ENCODE assay signal across 10 cellular contexts in genomic region chr7:130292682-130293257, GRCh38. TPM values are rescaled to one million over a fixed set of nuclear protein-coding genes. Genes with fewer than 3 reads are reported as not detected.
A peak's percentile ranks its signal among the peaks of the same experiment; 100 is the strongest.
DNase-seq lines count a peak whose midpoint lies in the region; FAIRE-seq and TF ChIP-seq lines count a peak whose summit lies in the region.
"Had no signal": no experiment of that assay in that cellular context is flagged by ENCODE, and none has a peak within 500 bp of the region (broad histone marks: within the 10 kb centered on the region; RNA-seq: fewer than 3 reads in every experiment).

Gene CPA4, plus strand, starts transcription at chr7:130293161. Its CDS starts 20 bp downstream, at chr7:130293181.

- H3K79me2 ChIP-seq in OCI-LY7 (ENCODE audit: insufficient read depth, low read depth, low read length) = no peaks in the 10 kb centered on the region

- TF ChIP-seq CTCF in fibroblast of mammary gland (conservative IDR thresholded peaks at IDR 0.05; ENCODE audit: control insufficient read depth, insufficient read depth, low read depth, low read length) (no peak), OCI-LY7 (conservative IDR thresholded peaks at IDR 0.05; ENCODE audit: low read length) (no peak)

- no peaks in the 10 kb centered on the region for H4K20me1 ChIP-seq in OCI-LY7 (ENCODE audit: insufficient read depth, low read length)

- H3K9me3 ChIP-seq in OCI-LY7 (ENCODE audit: low read length) (no peaks in the 10 kb centered on the region), small intestine (ENCODE audit: control insufficient read depth, low read depth) (no peaks in the 10 kb centered on the region)
- H3K9me3 ChIP-seq: prostate gland had no signal

- no peaks in the 10 kb centered on the region for H3K4me1 ChIP-seq in OCI-LY7 (ENCODE audit: insufficient read depth, low read length, poor library complexity, severe bottlenecking)
- H3K4me1 ChIP-seq in small intestine (ENCODE audit: control insufficient read depth in 2 of 2, insufficient read depth in 1 of 2, low read depth in 1 of 2, low read length in 1 of 2) = no peaks in the 10 kb centered on the region
- H3K4me1 ChIP-seq: prostate gland had no signal

- FAIRE-seq in small intestine (lab: Jason Lieb, UNC) = no peak

- H3K4me3 ChIP-seq in fibroblast of mammary gland (ENCODE audit: control insufficient read depth, low read depth, low read length) (no peak within 1 kb of the TSS), skin epidermis (peak within 1 kb of the TSS in 3 of 7 experiments; percentile 3 to 32 (median 10)), OCI-LY7 (ENCODE audit: low read depth, low read length, poor library complexity, severe bottlenecking) (no peak within 1 kb of the TSS), small intestine (ENCODE audit: low read depth in 1 of 2, low read length in 2 of 2) (no peak within 1 kb of the TSS)
- H3K4me3 ChIP-seq: prostate gland had no signal

- CTCF ChIA-PET in OCI-LY7 (lab: Charles Lee; ENCODE audit: unreplicated experiment) = no interaction called here

- intact Hi-C loops in OCI-LY7 (cut with micrococcal nuclease; ENCODE audit: unreplicated experiment) = no loop called here

- no peaks in the 10 kb centered on the region for H3K9me2 ChIP-seq in OCI-LY7 (ENCODE audit: insufficient read depth, low read length)

- H2AFZ ChIP-seq in OCI-LY7 (ENCODE audit: low read length) = no peak within 1 kb of the TSS

- H3K27ac ChIP-seq in skin epidermis = peak within 1 kb of the TSS in 20 of 21 experiments; percentile 5 to 79 (median 66)
- H3K27ac ChIP-seq in OCI-LY7 (ENCODE audit: low read depth, low read length, poor library complexity, severe bottlenecking) = no peak within 1 kb of the TSS
- H3K27ac ChIP-seq in small intestine (ENCODE audit: low read depth in 1 of 2, low read length in 1 of 2) = no peak within 1 kb of the TSS
- no peak within 1 kb of the TSS for H3K27ac ChIP-seq in caudate nucleus (ENCODE audit: low read depth, low read length)
- H3K27ac ChIP-seq: prostate gland had no signal

- no peak within 1 kb of the TSS for H3K4me2 ChIP-seq in OCI-LY7 (ENCODE audit: low read length)

- H3K27me3 ChIP-seq in small intestine (ENCODE audit: control insufficient read depth in 2 of 2, insufficient read depth in 2 of 2, low read length in 2 of 2) = no peaks in the 10 kb centered on the region

- H3K36me3 ChIP-seq in OCI-LY7 (ENCODE audit: insufficient read depth, low read length) = no peaks in the 10 kb centered on the region
- H3K36me3 ChIP-seq in small intestine (ENCODE audit: control insufficient read depth in 2 of 2, insufficient read depth in 2 of 2, low read length in 2 of 2) = no peaks in the 10 kb centered on the region
- H3K36me3 ChIP-seq: prostate gland had no signal

- POLR2A ChIA-PET in OCI-LY7 (lab: Charles Lee) = interaction anchor here (0.6 to 1.1 kb wide), 3 partner anchors 16 to 475 kb away, joined by 3 to 4 read pairs (median 3); no protein-coding TSS in a partner anchor

- 50 to 74% (median 55%) methylated on average over 1 of the region's 1 CpG for WGBS in small intestine, 3 donors

- BruUV-seq in OCI-LY7 (replicated peaks; lab: Mats Ljungman, UMichigan) = no TSS peak

- peak; percentile 70 for DNase-seq in H4 (ENCODE audit: low spot score)
- peak; percentile 99 for DNase-seq in RPMI7951 (ENCODE audit: low read depth)
- DNase-seq in fibroblast of mammary gland (ENCODE audit: low read depth) = peak; percentile 99
- no peak for DNase-seq in OCI-LY7 (ENCODE audit: low spot score)
- DNase-seq in small intestine = no peak
- no peak for DNase-seq in caudate nucleus (lab: John Stamatoyannopoulos, UW)
- DNase-seq: activated CD4-positive, alpha-beta memory T cell treated with anti-CD3 and anti-CD28 coated beads, Interleukin-2, amount 10 ng/mL, durations not matched to agents 7 days and 5 days; endodermal cell had no signal

RNA-seq across cellular contexts. Expression of gene CPA4, which starts in this region (rescaled TPM):
- total RNA-seq in H4 (2014; rRNA removed; shearing (Covaris generic)) = 6.8 and 22.7 TPM in 2 replicates
- 16.8 and 17.9 TPM in 2 replicates for total RNA-seq in RPMI7951 (2014; rRNA removed; shearing (Covaris generic))
- total RNA-seq in OCI-LY7 (2014; rRNA removed; shearing (Covaris generic)) = not detected in 2 replicates
- total RNA-seq in OCI-LY7 (2022) = not detected in 2 replicates
- polyA plus RNA-seq in small intestine = under 1 TPM in 1 of 3 donors, not detected in 2; 0.09 TPM
- total RNA-seq: activated CD4-positive, alpha-beta memory T cell treated with anti-CD3 and anti-CD28 coated beads, Interleukin-2, amount 10 ng/mL, durations not matched to agents 7 days and 5 days; endodermal cell had no signal

Comparison
In these comparisons a context has a peak if more than half of its experiments do, and no peak if none do; other contexts are left out.
1. DNase-seq: peak in H4 (single experiment), RPMI7951 (single experiment) and fibroblast of mammary gland (single experiment); none in OCI-LY7 (single experiment), small intestine (single experiment) and caudate nucleus (0 of 61).
2. H3K27ac ChIP-seq: peak in skin epidermis (20 of 21); none in OCI-LY7 (single experiment), small intestine (0 of 2) and caudate nucleus (single experiment).